In the genomic region with DNA sequence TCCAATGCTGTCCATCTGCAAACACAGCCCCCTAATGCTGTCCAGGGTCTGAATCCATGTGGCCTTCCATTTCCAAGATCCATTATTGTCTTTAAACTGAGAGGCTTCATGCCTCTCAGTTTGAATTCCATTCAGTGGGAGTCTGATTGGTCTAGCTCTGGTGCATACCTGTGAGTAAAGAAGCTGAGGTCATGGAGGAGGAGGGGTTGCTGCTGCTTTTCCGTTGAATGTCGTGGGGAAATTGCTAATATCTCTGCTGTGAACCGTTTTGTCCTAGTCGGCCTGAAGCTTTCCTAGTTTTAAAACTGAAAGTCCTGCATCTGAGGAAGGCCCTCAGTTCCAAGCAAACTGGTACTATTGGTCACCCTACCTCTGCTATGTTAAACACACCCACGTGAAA, we compare ENCODE assay signal across 2 cellular contexts.
TF ChIP-seq lines count a peak whose summit lies in the region.

No MANE protein-coding gene starts in this region.

TF ChIP-seq in HepG2, 621 proteins besides CTCF, POLR2A, EP300 and RAD21 (continued from another document):
- TF ChIP-seq CREB1 (IDR thresholded peaks at IDR 0.05) (no peak), CREB1 (CRISPR knock-in tag; IDR thresholded peaks at IDR 0.05) (no peak), SMARCE1 (IDR thresholded peaks at IDR 0.05; ENCODE audit: borderline replicate concordance) (no peak), GPN1 (CRISPR knock-in tag; IDR thresholded peaks at IDR 0.05; ENCODE audit: borderline replicate concordance) (no peak), CC2D1A (CRISPR knock-in tag; IDR thresholded peaks at IDR 0.05) (no peak), ZNF737 (CRISPR knock-in tag; IDR thresholded peaks at IDR 0.05; ENCODE audit: borderline replicate concordance) (no peak), NRL (CRISPR knock-in tag; IDR thresholded peaks at IDR 0.05; ENCODE audit: borderline replicate concordance) (no peak), KDM4B (CRISPR knock-in tag; IDR thresholded peaks at IDR 0.05) (no peak)
- TF ChIP-seq, protein P1, sequence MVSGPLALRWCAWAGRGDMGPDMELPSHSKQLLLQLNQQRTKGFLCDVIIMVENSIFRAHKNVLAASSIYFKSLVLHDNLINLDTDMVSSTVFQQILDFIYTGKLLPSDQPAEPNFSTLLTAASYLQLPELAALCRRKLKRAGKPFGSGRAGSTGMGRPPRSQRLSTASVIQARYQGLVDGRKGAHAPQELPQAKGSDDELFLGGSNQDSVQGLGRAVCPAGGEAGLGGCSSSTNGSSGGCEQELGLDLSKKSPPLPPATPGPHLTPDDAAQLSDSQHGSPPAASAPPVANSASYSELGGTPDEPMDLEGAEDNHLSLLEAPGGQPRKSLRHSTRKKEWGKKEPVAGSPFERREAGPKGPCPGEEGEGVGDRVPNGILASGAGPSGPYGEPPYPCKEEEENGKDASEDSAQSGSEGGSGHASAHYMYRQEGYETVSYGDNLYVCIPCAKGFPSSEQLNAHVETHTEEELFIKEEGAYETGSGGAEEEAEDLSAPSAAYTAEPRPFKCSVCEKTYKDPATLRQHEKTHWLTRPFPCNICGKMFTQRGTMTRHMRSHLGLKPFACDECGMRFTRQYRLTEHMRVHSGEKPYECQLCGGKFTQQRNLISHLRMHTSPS (CRISPR knock-in tag; IDR thresholded peaks at IDR 0.05; ENCODE audit: low read depth), result no peak
- TF ChIP-seq, protein P2, sequence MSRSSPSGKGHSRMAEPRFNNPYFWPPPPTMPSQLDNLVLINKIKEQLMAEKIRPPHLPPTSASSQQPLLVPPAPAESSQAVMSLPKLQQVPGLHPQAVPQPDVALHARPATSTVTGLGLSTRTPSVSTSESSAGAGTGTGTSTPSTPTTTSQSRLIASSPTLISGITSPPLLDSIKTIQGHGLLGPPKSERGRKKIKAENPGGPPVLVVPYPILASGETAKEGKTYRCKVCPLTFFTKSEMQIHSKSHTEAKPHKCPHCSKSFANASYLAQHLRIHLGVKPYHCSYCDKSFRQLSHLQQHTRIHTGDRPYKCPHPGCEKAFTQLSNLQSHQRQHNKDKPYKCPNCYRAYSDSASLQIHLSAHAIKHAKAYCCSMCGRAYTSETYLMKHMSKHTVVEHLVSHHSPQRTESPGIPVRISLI (CRISPR knock-in tag; IDR thresholded peaks at IDR 0.05; ENCODE audit: borderline replicate concordance), result no peak
- TF ChIP-seq, protein P3, sequence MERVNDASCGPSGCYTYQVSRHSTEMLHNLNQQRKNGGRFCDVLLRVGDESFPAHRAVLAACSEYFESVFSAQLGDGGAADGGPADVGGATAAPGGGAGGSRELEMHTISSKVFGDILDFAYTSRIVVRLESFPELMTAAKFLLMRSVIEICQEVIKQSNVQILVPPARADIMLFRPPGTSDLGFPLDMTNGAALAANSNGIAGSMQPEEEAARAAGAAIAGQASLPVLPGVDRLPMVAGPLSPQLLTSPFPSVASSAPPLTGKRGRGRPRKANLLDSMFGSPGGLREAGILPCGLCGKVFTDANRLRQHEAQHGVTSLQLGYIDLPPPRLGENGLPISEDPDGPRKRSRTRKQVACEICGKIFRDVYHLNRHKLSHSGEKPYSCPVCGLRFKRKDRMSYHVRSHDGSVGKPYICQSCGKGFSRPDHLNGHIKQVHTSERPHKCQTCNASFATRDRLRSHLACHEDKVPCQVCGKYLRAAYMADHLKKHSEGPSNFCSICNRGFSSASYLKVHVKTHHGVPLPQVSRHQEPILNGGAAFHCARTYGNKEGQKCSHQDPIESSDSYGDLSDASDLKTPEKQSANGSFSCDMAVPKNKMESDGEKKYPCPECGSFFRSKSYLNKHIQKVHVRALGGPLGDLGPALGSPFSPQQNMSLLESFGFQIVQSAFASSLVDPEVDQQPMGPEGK (CRISPR knock-in tag; IDR thresholded peaks at IDR 0.05), result no peak
- TF ChIP-seq, protein P4, sequence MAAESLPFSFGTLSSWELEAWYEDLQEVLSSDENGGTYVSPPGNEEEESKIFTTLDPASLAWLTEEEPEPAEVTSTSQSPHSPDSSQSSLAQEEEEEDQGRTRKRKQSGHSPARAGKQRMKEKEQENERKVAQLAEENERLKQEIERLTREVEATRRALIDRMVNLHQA (CRISPR knock-in tag; IDR thresholded peaks at IDR 0.05), result no peak
TF ChIP-seq in HepG2: peak in this region for 0.

TF ChIP-seq in WTC11, 78 proteins besides CTCF, POLR2A, EP300 and RAD21 (continued from another document):
- TF ChIP-seq, protein P5, sequence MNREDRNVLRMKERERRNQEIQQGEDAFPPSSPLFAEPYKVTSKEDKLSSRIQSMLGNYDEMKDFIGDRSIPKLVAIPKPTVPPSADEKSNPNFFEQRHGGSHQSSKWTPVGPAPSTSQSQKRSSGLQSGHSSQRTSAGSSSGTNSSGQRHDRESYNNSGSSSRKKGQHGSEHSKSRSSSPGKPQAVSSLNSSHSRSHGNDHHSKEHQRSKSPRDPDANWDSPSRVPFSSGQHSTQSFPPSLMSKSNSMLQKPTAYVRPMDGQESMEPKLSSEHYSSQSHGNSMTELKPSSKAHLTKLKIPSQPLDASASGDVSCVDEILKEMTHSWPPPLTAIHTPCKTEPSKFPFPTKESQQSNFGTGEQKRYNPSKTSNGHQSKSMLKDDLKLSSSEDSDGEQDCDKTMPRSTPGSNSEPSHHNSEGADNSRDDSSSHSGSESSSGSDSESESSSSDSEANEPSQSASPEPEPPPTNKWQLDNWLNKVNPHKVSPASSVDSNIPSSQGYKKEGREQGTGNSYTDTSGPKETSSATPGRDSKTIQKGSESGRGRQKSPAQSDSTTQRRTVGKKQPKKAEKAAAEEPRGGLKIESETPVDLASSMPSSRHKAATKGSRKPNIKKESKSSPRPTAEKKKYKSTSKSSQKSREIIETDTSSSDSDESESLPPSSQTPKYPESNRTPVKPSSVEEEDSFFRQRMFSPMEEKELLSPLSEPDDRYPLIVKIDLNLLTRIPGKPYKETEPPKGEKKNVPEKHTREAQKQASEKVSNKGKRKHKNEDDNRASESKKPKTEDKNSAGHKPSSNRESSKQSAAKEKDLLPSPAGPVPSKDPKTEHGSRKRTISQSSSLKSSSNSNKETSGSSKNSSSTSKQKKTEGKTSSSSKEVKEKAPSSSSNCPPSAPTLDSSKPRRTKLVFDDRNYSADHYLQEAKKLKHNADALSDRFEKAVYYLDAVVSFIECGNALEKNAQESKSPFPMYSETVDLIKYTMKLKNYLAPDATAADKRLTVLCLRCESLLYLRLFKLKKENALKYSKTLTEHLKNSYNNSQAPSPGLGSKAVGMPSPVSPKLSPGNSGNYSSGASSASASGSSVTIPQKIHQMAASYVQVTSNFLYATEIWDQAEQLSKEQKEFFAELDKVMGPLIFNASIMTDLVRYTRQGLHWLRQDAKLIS (CRISPR knock-in tag; IDR thresholded peaks at IDR 0.05; ENCODE audit: borderline replicate concordance), result no peak
- no peak for TF ChIP-seq MXD4 (CRISPR knock-in tag; IDR thresholded peaks at IDR 0.05; ENCODE audit: borderline replicate concordance)
- TF ChIP-seq ZNF232 (CRISPR knock-in tag; IDR thresholded peaks at IDR 0.05), result no peak
- TF ChIP-seq, protein P6, sequence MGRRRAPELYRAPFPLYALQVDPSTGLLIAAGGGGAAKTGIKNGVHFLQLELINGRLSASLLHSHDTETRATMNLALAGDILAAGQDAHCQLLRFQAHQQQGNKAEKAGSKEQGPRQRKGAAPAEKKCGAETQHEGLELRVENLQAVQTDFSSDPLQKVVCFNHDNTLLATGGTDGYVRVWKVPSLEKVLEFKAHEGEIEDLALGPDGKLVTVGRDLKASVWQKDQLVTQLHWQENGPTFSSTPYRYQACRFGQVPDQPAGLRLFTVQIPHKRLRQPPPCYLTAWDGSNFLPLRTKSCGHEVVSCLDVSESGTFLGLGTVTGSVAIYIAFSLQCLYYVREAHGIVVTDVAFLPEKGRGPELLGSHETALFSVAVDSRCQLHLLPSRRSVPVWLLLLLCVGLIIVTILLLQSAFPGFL (CRISPR knock-in tag; IDR thresholded peaks at IDR 0.05; ENCODE audit: borderline replicate concordance), result no peak
TF ChIP-seq in WTC11: peak in this region for 0.
